11 cellular contexts compared by ENCODE assay signal in genomic region chr12:104582739-104583138, GRCh38.
DNase-seq lines count a peak whose midpoint lies in the region; ATAC-seq and TF ChIP-seq lines count a peak whose summit lies in the region.
"Had no signal": no experiment of that assay in that cellular context is flagged by ENCODE, and none has a peak within 500 bp of the region (broad histone marks: within the 10 kb centered on the region; RNA-seq: fewer than 3 reads in every experiment).

No MANE protein-coding gene starts in this region.

- H4K20me1 ChIP-seq in hepatocyte (ENCODE audit: insufficient read depth, poor library complexity, severe bottlenecking) = no peaks in the 10 kb centered on the region

- H3K27ac Mint-ChIP-seq in activated CD4-positive, alpha-beta T cell treated with anti-CD3 and anti-CD28 coated beads for 36 hours = no peak overlapping the region

- no peaks in the 10 kb centered on the region for H3K36me3 ChIP-seq in hepatocyte (replicated peaks; ENCODE audit: insufficient read depth, low read depth)

- no peak for TF ChIP-seq CTCF in hepatocyte (IDR thresholded peaks at IDR 0.05; ENCODE audit: poor library complexity)

- intact Hi-C loops in activated CD4-positive, alpha-beta T cell treated with anti-CD3 and anti-CD28 coated beads for 36 hours (cut with DNase I, micrococcal nuclease) = no loop called here

- no peak overlapping the region for H3K4me3 ChIP-seq in hepatocyte

- no peaks in the 10 kb centered on the region for H3K9me2 ChIP-seq in hepatocyte (replicated peaks; ENCODE audit: insufficient read depth)

- no peak overlapping the region for H3K4me3 Mint-ChIP-seq in activated CD4-positive, alpha-beta T cell treated with anti-CD3 and anti-CD28 coated beads for 36 hours

- H3K27ac ChIP-seq in hepatocyte = no peak overlapping the region

- no peaks in the 10 kb centered on the region for H3K9me3 ChIP-seq in hepatocyte (ENCODE audit: low read depth)

- no peaks in the 10 kb centered on the region for H3K79me2 ChIP-seq in hepatocyte

- peaks cover 71% of the 10 kb centered on the region for H3K4me1 Mint-ChIP-seq in activated CD4-positive, alpha-beta T cell treated with anti-CD3 and anti-CD28 coated beads for 36 hours

- H3K4me1 ChIP-seq in hepatocyte (ENCODE audit: insufficient read depth) = peaks cover 19% of the 10 kb centered on the region

- no peaks in the 10 kb centered on the region for H3K9me3 Mint-ChIP-seq in activated CD4-positive, alpha-beta T cell treated with anti-CD3 and anti-CD28 coated beads for 36 hours (ENCODE audit: low read depth)

- ATAC-seq in GM18517 (IDR thresholded peaks at IDR 0.05; ENCODE audit: unreplicated experiment) (peak; percentile 85), GM21515 (IDR thresholded peaks at IDR 0.05; ENCODE audit: unreplicated experiment) (peak; percentile 85), HG03196 (IDR thresholded peaks at IDR 0.05; ENCODE audit: unreplicated experiment) (peak; percentile 72)
- ATAC-seq in activated CD4-positive, alpha-beta T cell treated with anti-CD3 and anti-CD28 coated beads for 36 hours = no peak

- no peak overlapping the region for H3K4me2 ChIP-seq in hepatocyte

- CTCF ChIA-PET in activated CD4-positive, alpha-beta T cell treated with anti-CD3 and anti-CD28 coated beads for 36 hours (lab: Charles Lee) = interaction anchor here (0.9 kb wide), 1 partner anchor 66 kb away, joined by 4 read pairs; no protein-coding TSS in a partner anchor

- 89% methylated on average over 4 of the region's 4 CpGs for WGBS in hepatocyte (ENCODE audit: low lambda C conversion rate, missing lambda C conversion rate)

- peaks cover 5% of the 10 kb centered on the region for H3K36me3 Mint-ChIP-seq in activated CD4-positive, alpha-beta T cell treated with anti-CD3 and anti-CD28 coated beads for 36 hours (ENCODE audit: low read depth)

- no peaks in the 10 kb centered on the region for H3K27me3 Mint-ChIP-seq in activated CD4-positive, alpha-beta T cell treated with anti-CD3 and anti-CD28 coated beads for 36 hours

- DNase-seq in kidney glomerular epithelial cell (lab: John Stamatoyannopoulos, UW) (peak; percentile 14), D341Med (ENCODE audit: low spot score) (no peak), SKM-1 (lab: John Stamatoyannopoulos, UW; ENCODE audit: unreplicated experiment) (no peak), hepatocyte (ENCODE audit: low spot score) (no peak)
- no peak for DNase-seq in activated CD4-positive, alpha-beta T cell treated with anti-CD3 and anti-CD28 coated beads for 36 hours
- DNase-seq: activated CD8-positive, alpha-beta memory T cell treated with anti-CD3 and anti-CD28 coated beads, Interleukin-2, amount 50 U/mL, for 48 hours; EL; stimulated activated naive CD4-positive, alpha-beta T cell had no signal

- no peaks in the 10 kb centered on the region for H3K27me3 ChIP-seq in hepatocyte

- POLR2A ChIA-PET in activated CD4-positive, alpha-beta T cell treated with anti-CD3 and anti-CD28 coated beads for 36 hours (lab: Charles Lee) = no interaction called here

- H2AFZ ChIP-seq in hepatocyte = no peak overlapping the region
